28 cellular contexts compared by ENCODE assay signal in genomic region chr14:39184628-39185255, GRCh38. TPM values are rescaled to one million over a fixed set of nuclear protein-coding genes. Genes with fewer than 3 reads are reported as not detected.
DNase-seq lines count a peak whose midpoint lies in the region; ATAC-seq, FAIRE-seq and TF ChIP-seq lines count a peak whose summit lies in the region.
"Had no signal": no experiment of that assay in that cellular context is flagged by ENCODE, and none has a peak within 500 bp of the region (broad histone marks: within the 10 kb centered on the region; RNA-seq: fewer than 3 reads in every experiment).

No MANE protein-coding gene starts in this region.

- TF ChIP-seq RAD21 in HCT116 (IDR thresholded peaks at IDR 0.05; ENCODE audit: low read depth) (no peak), K562 (CRISPR knock-in tag; conservative IDR thresholded peaks at IDR 0.05 in 1 of 2, IDR thresholded peaks at IDR 0.05 in 1 of 2) (no peak)

- H3K9me3 Mint-ChIP-seq in activated CD4-positive, alpha-beta T cell treated with anti-CD3 and anti-CD28 coated beads, Interleukin-2, amount 10 ng/mL, durations not matched to agents 24 days and 14 days = no peaks in the 10 kb centered on the region
- no peaks in the 10 kb centered on the region for H3K9me3 Mint-ChIP-seq in activated CD4-positive, alpha-beta T cell treated with anti-CD3 and anti-CD28 coated beads for 36 hours (ENCODE audit: low read depth)
- no peaks in the 10 kb centered on the region for H3K9me3 Mint-ChIP-seq in neural progenitor cell
- no peaks in the 10 kb centered on the region for H3K9me3 Mint-ChIP-seq in activated CD8-positive, alpha-beta memory T cell treated with anti-CD3 and anti-CD28 coated beads, Interleukin-2, amount 10 ng/mL, durations not matched to agents 7 days and 5 days (ENCODE audit: low read depth)
- H3K9me3 Mint-ChIP-seq: CD4-positive, CD25-positive, alpha-beta regulatory T cell; central memory CD8-positive, alpha-beta T cell had no signal

- H3K4me1 ChIP-seq in HCT116 (ENCODE audit: control insufficient read depth in 1 of 2, insufficient read depth in 2 of 2, low read length in 2 of 2) (peaks cover 0 to 10% of the 10 kb centered on the region in 2 experiments; a peak in 3 of 4 replicates), K562 (replicated peaks in 1 of 2; ENCODE audit: control insufficient read depth in 2 of 2, insufficient read depth in 2 of 2, low read length in 2 of 2) (no peaks in the 10 kb centered on the region; a peak in 2 of 5 replicates), neural progenitor cell (peaks cover 22% of the 10 kb centered on the region)

- CTCF ChIA-PET in activated CD4-positive, alpha-beta T cell treated with anti-CD3 and anti-CD28 coated beads for 36 hours (lab: Charles Lee) = interaction anchor here (0.6 to 1.1 kb wide), 5 partner anchors 9 to 243 kb away, joined by 3 to 5 read pairs (median 3); no protein-coding TSS in a partner anchor
- CTCF ChIA-PET in HCT116 (lab: Charles Lee) (no interaction called here), K562 (lab: Yijun Ruan, JAX; ENCODE audit: low intra/inter-chr PET ratio) (no interaction called here)
- CTCF ChIA-PET in activated CD8-positive, alpha-beta memory T cell treated with anti-CD3 and anti-CD28 coated beads, Interleukin-2, amount 10 ng/mL, durations not matched to agents 7 days and 5 days (lab: Charles Lee) = interaction anchor here (1.0 kb wide), 1 partner anchor 47 kb away, joined by 4 read pairs; no protein-coding TSS in a partner anchor

- H3K4me3 Mint-ChIP-seq in activated CD4-positive, alpha-beta T cell treated with anti-CD3 and anti-CD28 coated beads, Interleukin-2, amount 10 ng/mL, durations not matched to agents 24 days and 14 days = no peak overlapping the region
- no peak overlapping the region for H3K4me3 Mint-ChIP-seq in activated CD4-positive, alpha-beta T cell treated with anti-CD3 and anti-CD28 coated beads for 36 hours
- H3K4me3 Mint-ChIP-seq in neural progenitor cell = no peak overlapping the region
- no peak overlapping the region for H3K4me3 Mint-ChIP-seq in activated CD8-positive, alpha-beta memory T cell treated with anti-CD3 and anti-CD28 coated beads, Interleukin-2, amount 10 ng/mL, durations not matched to agents 7 days and 5 days
- H3K4me3 Mint-ChIP-seq: central memory CD8-positive, alpha-beta T cell had no signal

- H3K79me2 ChIP-seq in HCT116 (ENCODE audit: insufficient read depth, low read length) (peaks cover 25% of the 10 kb centered on the region), K562 (ENCODE audit: control insufficient read depth, insufficient read depth, low read length) (no peaks in the 10 kb centered on the region; the same call in 2 of the 3 replicates), neural progenitor cell (ENCODE audit: low read depth) (peaks cover 35% of the 10 kb centered on the region)

- H3K9me3 ChIP-seq in HCT116 (ENCODE audit: control insufficient read depth in 1 of 2, insufficient read depth in 1 of 2, low read depth in 1 of 2, low read length in 2 of 2) = no peaks in the 10 kb centered on the region
- H3K9me3 ChIP-seq in K562 (replicated peaks; ENCODE audit: control insufficient read depth, insufficient read depth, low read depth, low read length) = no peaks in the 10 kb centered on the region
- H3K9me3 ChIP-seq in neural progenitor cell (ENCODE audit: low read depth) = no peaks in the 10 kb centered on the region
- H3K9me3 ChIP-seq: left lung, tibial nerve had no signal

- in situ Hi-C loops in K562 (cut with MboI) = no loop called here

- H3K27me3 Mint-ChIP-seq in activated CD4-positive, alpha-beta T cell treated with anti-CD3 and anti-CD28 coated beads, Interleukin-2, amount 10 ng/mL, durations not matched to agents 24 days and 14 days = no peaks in the 10 kb centered on the region
- no peaks in the 10 kb centered on the region for H3K27me3 Mint-ChIP-seq in activated CD4-positive, alpha-beta T cell treated with anti-CD3 and anti-CD28 coated beads for 36 hours
- peaks cover 3% of the 10 kb centered on the region for H3K27me3 Mint-ChIP-seq in neural progenitor cell (ENCODE audit: insufficient read depth, low read depth)
- no peaks in the 10 kb centered on the region for H3K27me3 Mint-ChIP-seq in activated CD8-positive, alpha-beta memory T cell treated with anti-CD3 and anti-CD28 coated beads, Interleukin-2, amount 10 ng/mL, durations not matched to agents 7 days and 5 days
- H3K27me3 Mint-ChIP-seq: CD4-positive, CD25-positive, alpha-beta regulatory T cell; central memory CD8-positive, alpha-beta T cell had no signal

- peak overlapping the region; percentile 50 for H3K27ac Mint-ChIP-seq in activated CD4-positive, alpha-beta T cell treated with anti-CD3 and anti-CD28 coated beads, Interleukin-2, amount 10 ng/mL, durations not matched to agents 24 days and 14 days
- H3K27ac Mint-ChIP-seq in activated CD4-positive, alpha-beta T cell treated with anti-CD3 and anti-CD28 coated beads for 36 hours = no peak overlapping the region
- no peak overlapping the region for H3K27ac Mint-ChIP-seq in neural progenitor cell
- H3K27ac Mint-ChIP-seq in activated CD8-positive, alpha-beta memory T cell treated with anti-CD3 and anti-CD28 coated beads, Interleukin-2, amount 10 ng/mL, durations not matched to agents 7 days and 5 days = no peak overlapping the region

- no peaks in the 10 kb centered on the region for H3K9me2 ChIP-seq in HCT116 (ENCODE audit: insufficient read depth)

- POLR2A ChIA-PET in activated CD4-positive, alpha-beta T cell treated with anti-CD3 and anti-CD28 coated beads for 36 hours (lab: Charles Lee) = interaction anchor here (0.6 to 1.9 kb wide), 6 partner anchors 15 to 247 kb away, joined by 3 to 13 read pairs (median 4); partner anchors contain the start of genes FBXO33 and TRAPPC6B
- POLR2A ChIA-PET in HCT116 (lab: Charles Lee) (interaction anchor here (0.9 to 2.2 kb wide), 5 partner anchors 9 to 19 kb away, joined by 3 to 6 read pairs (median 3); partner anchors contain the start of genes PNN and TRAPPC6B), K562 (lab: Yijun Ruan, JAX) (interaction anchor here (0.6 to 1.8 kb wide), 13 partner anchors 9 to 184 kb away, joined by 3 to 9 read pairs (median 4); partner anchors contain the start of genes GEMIN2, PNN and TRAPPC6B)

- TF ChIP-seq CTCF in HCT116 (IDR thresholded peaks at IDR 0.05 in 2 of 3, conservative IDR thresholded peaks at IDR 0.05 in 1 of 3; ENCODE audit: borderline replicate concordance in 1 of 3, insufficient read depth in 1 of 3, low read depth in 2 of 3, low read length in 2 of 3) (no peak), K562 (IDR thresholded peaks at IDR 0.05 in 2 of 3, conservative IDR thresholded peaks at IDR 0.05 in 1 of 3; ENCODE audit: insufficient read depth in 2 of 3, low read depth in 1 of 3, low read length in 3 of 3) (no peak), neural progenitor cell (IDR thresholded peaks at IDR 0.05) (no peak)

- DNase-seq in activated CD4-positive, alpha-beta T cell treated with anti-CD3 and anti-CD28 coated beads, Interleukin-2, amount 10 ng/mL, durations not matched to agents 24 days and 14 days = no peak
- no peak for DNase-seq in activated CD4-positive, alpha-beta T cell treated with anti-CD3 and anti-CD28 coated beads for 36 hours
- DNase-seq in HCT116 (ENCODE audit: low read depth, low spot score) (no peak), K562 (ENCODE audit: extremely low read depth in 1 of 4, low spot score in 3 of 4) (no peak), neural progenitor cell (ENCODE audit: low spot score) (no peak)
- no peak for DNase-seq in activated CD8-positive, alpha-beta memory T cell treated with anti-CD3 and anti-CD28 coated beads, Interleukin-2, amount 10 ng/mL, durations not matched to agents 7 days and 5 days
- DNase-seq: activated CD4-positive, alpha-beta T cell treated with anti-CD3 and anti-CD28 coated beads, Interleukin-2, amount 50 U/mL, for 48 hours; activated CD4-positive, CD25-positive, alpha-beta regulatory T cell; activated effector memory CD4-positive, alpha-beta T cell treated with Interleukin-2 at 50 U/mL for 16 hours; CD4-positive, CD25-positive, alpha-beta regulatory T cell; dermis blood vessel endothelial cell; DMS153; GDM1; GOT3; IMR-90; left lung; mesenchymal stem cell; NCI-H1092; NCI-H187 treated with DMSO at 0.1 percent for 48 hours; NCI-H526; nucleus accumbens; SHP77 treated with DMSO at 0.1 percent for 48 hours; T-helper 9 cell had no signal

- H2AFZ ChIP-seq in HCT116 (ENCODE audit: low read depth, low read length, poor library complexity, severe bottlenecking) (no peak overlapping the region), K562 (ENCODE audit: low read depth, low read length) (no peak overlapping the region), neural progenitor cell (replicated peaks) (no peak overlapping the region)

- TF ChIP-seq EP300 in K562 (IDR thresholded peaks at IDR 0.05; ENCODE audit: low read length) = no peak

- no peak overlapping the region for H3K27ac ChIP-seq in HCT116 (ENCODE audit: low read depth, low read length)
- H3K27ac ChIP-seq in K562 (ENCODE audit: extremely low read depth, low read depth, low read length) = no peak overlapping the region
- H3K27ac ChIP-seq in neural progenitor cell = peak overlapping the region; percentile 0
- H3K27ac ChIP-seq: left lung, tibial nerve had no signal

- H3K9ac ChIP-seq in HCT116 (ENCODE audit: low read length) (no peak overlapping the region), K562 (ENCODE audit: insufficient read depth in 1 of 2, low read depth in 2 of 2, low read length in 2 of 2) (no peak overlapping the region), neural progenitor cell (no peak overlapping the region)

- no peak overlapping the region for H3K4me3 ChIP-seq in HCT116 (replicated peaks in 1 of 2; ENCODE audit: low read depth in 1 of 2, low read length in 2 of 2)
- H3K4me3 ChIP-seq in K562 = no peak overlapping the region
- H3K4me3 ChIP-seq in neural progenitor cell = no peak overlapping the region
- H3K4me3 ChIP-seq: left lung, tibial nerve had no signal

- H3K36me3 Mint-ChIP-seq in activated CD4-positive, alpha-beta T cell treated with anti-CD3 and anti-CD28 coated beads, Interleukin-2, amount 10 ng/mL, durations not matched to agents 24 days and 14 days (ENCODE audit: low read depth) = peaks cover 39% of the 10 kb centered on the region
- peaks cover 27% of the 10 kb centered on the region for H3K36me3 Mint-ChIP-seq in activated CD4-positive, alpha-beta T cell treated with anti-CD3 and anti-CD28 coated beads for 36 hours (ENCODE audit: low read depth)
- H3K36me3 Mint-ChIP-seq in neural progenitor cell = peaks cover 23% of the 10 kb centered on the region
- peaks cover 31% of the 10 kb centered on the region for H3K36me3 Mint-ChIP-seq in activated CD8-positive, alpha-beta memory T cell treated with anti-CD3 and anti-CD28 coated beads, Interleukin-2, amount 10 ng/mL, durations not matched to agents 7 days and 5 days

- intact Hi-C loops in activated CD4-positive, alpha-beta T cell treated with anti-CD3 and anti-CD28 coated beads, Interleukin-2, amount 10 ng/mL, durations not matched to agents 24 days and 14 days (cut with micrococcal nuclease) = no loop called here
- intact Hi-C loops in activated CD4-positive, alpha-beta T cell treated with anti-CD3 and anti-CD28 coated beads for 36 hours (cut with DNase I, micrococcal nuclease) = no loop called here
- intact Hi-C loops in HCT116 (cut with micrococcal nuclease) = no loop called here
- intact Hi-C loops in K562 (cut with micrococcal nuclease) = no loop called here

- H3K4me2 ChIP-seq in HCT116 (ENCODE audit: low read length) = no peak overlapping the region
- H3K4me2 ChIP-seq in K562 (ENCODE audit: insufficient read depth, low read length) = no peak overlapping the region
- H3K4me2 ChIP-seq in neural progenitor cell = no peak overlapping the region

- H3K36me3 ChIP-seq in HCT116 (ENCODE audit: control insufficient read depth in 1 of 2, insufficient read depth in 2 of 2, low read length in 2 of 2) (peaks cover 41 to 44% of the 10 kb centered on the region in 2 experiments), K562 (ENCODE audit: control insufficient read depth, insufficient read depth, low read length) (peaks cover 49% of the 10 kb centered on the region), neural progenitor cell (peaks cover 40% of the 10 kb centered on the region)

- H3K4me1 Mint-ChIP-seq in activated CD4-positive, alpha-beta T cell treated with anti-CD3 and anti-CD28 coated beads, Interleukin-2, amount 10 ng/mL, durations not matched to agents 24 days and 14 days = peaks cover 16% of the 10 kb centered on the region
- peaks cover 14% of the 10 kb centered on the region for H3K4me1 Mint-ChIP-seq in activated CD4-positive, alpha-beta T cell treated with anti-CD3 and anti-CD28 coated beads for 36 hours
- H3K4me1 Mint-ChIP-seq in neural progenitor cell = no peaks in the 10 kb centered on the region
- H3K4me1 Mint-ChIP-seq in activated CD8-positive, alpha-beta memory T cell treated with anti-CD3 and anti-CD28 coated beads, Interleukin-2, amount 10 ng/mL, durations not matched to agents 7 days and 5 days = peaks cover 24% of the 10 kb centered on the region

- RAD21 ChIA-PET in HCT116 (lab: Charles Lee; ENCODE audit: low non-redundant PET in 1 of 2, low total read pairs in 2 of 2, uncharacterized antibody in 2 of 2, unreplicated experiment in 2 of 2) = no interaction called here

- no peaks in the 10 kb centered on the region for H3K9me1 ChIP-seq in K562 (ENCODE audit: control insufficient read depth, insufficient read depth, low read length)

- ATAC-seq in activated CD4-positive, alpha-beta T cell treated with anti-CD3 and anti-CD28 coated beads for 36 hours = no peak
- peak; percentile 27 for ATAC-seq in HCT116
- ATAC-seq in K562 = peak; percentile 24
- no peak for ATAC-seq in GM18868 (IDR thresholded peaks at IDR 0.05; ENCODE audit: unreplicated experiment)
- ATAC-seq in activated CD8-positive, alpha-beta memory T cell treated with anti-CD3 and anti-CD28 coated beads, Interleukin-2, amount 10 ng/mL, durations not matched to agents 7 days and 5 days = no peak
- ATAC-seq in HG02571 (IDR thresholded peaks at IDR 0.05; ENCODE audit: unreplicated experiment) = no peak
- ATAC-seq: left lung had no signal

- H4K20me1 ChIP-seq in HCT116 (ENCODE audit: insufficient read depth) (peaks cover 20% of the 10 kb centered on the region; the same call in 1 of the 2 replicates), K562 (replicated peaks; ENCODE audit: control insufficient read depth, insufficient read depth, low read length) (no peaks in the 10 kb centered on the region), neural progenitor cell (ENCODE audit: low read depth) (peaks cover 41% of the 10 kb centered on the region)

- BruUV-seq in HCT116 (replicated peaks; lab: Mats Ljungman, UMichigan) = no TSS peak
- no TSS peak for BruUV-seq in K562 (replicated peaks; lab: Mats Ljungman, UMichigan)

- no peak for TF ChIP-seq POLR2A in HCT116 (IDR thresholded peaks at IDR 0.05; ENCODE audit: borderline replicate concordance, extremely low read depth, insufficient read depth, insufficient read length)
- TF ChIP-seq POLR2A in K562 (conservative IDR thresholded peaks at IDR 0.05) = peak; percentile 74; the same call in 1 of the 2 replicates

- FAIRE-seq in K562 (lab: Jason Lieb, UNC) = peak; percentile 49
- FAIRE-seq: endometrium had no signal

- H3K27me3 ChIP-seq in HCT116 (ENCODE audit: insufficient read depth, low read length) (no peaks in the 10 kb centered on the region), K562 (ENCODE audit: control insufficient read depth in 2 of 2, insufficient read depth in 2 of 2, low read length in 2 of 2) (no peaks in the 10 kb centered on the region), neural progenitor cell (no peaks in the 10 kb centered on the region)
- H3K27me3 ChIP-seq: left lung, tibial nerve had no signal

- WGBS in K562 (ENCODE audit: insufficient coverage, low coverage, missing lambda C conversion rate) = 94% methylated on average over 4 of the region's 4 CpGs

- H3F3A ChIP-seq in neural progenitor cell (ENCODE audit: low read depth) = peaks cover 90% of the 10 kb centered on the region

RNA-seq across cellular contexts. Expression of gene PNN, which starts 9.7 kb away (rescaled TPM):
- 121 and 128 TPM in 2 replicates for total RNA-seq in activated CD4-positive, alpha-beta T cell treated with anti-CD3 and anti-CD28 coated beads, Interleukin-2, amount 10 ng/mL, durations not matched to agents 24 days and 14 days
- 10 to 100 TPM; 87.8 to 98.3 TPM for total RNA-seq in activated CD4-positive, alpha-beta T cell treated with anti-CD3 and anti-CD28 coated beads for 36 hours
- total RNA-seq in HCT116 (2021; ENCODE audit: unreplicated experiment) (97.9 TPM), K562 (2014; rRNA removed) (59.9 and 69.7 TPM in 2 replicates), K562 (2014; rRNA removed; fragmentation: Illumina TruSeq; extraction: Trizol) (75.9 and 84.5 TPM in 2 replicates), K562 (2015; rRNA removed; fragmentation: Illumina TruSeq; extraction: Trizol) (68.2 and 81.4 TPM in 2 replicates), K562 (2021) (53.4 and 67.7 TPM in 2 replicates), neural progenitor cell (ENCODE audit: low replicate concordance) (82.8 and 110 TPM in 2 replicates)
- 51.6 and 62.4 TPM in 2 replicates for polyA plus RNA-seq in HCT116 (2012)
- total RNA-seq in K562 (2011; cell fraction: chromatin; rRNA removed; ENCODE audit: low replicate concordance) = 53.9 and 152 TPM in 2 replicates
- 34.2 and 42.7 TPM in 2 replicates for total RNA-seq in K562 (2011; cell fraction: nucleolus; rRNA removed)
- 65.9 and 95.0 TPM in 2 replicates for total RNA-seq in K562 (2011; cell fraction: nucleoplasm; rRNA removed)
- polyA plus RNA-seq in K562 (2011; rRNA removed) (42.8 and 46.6 TPM in 2 replicates), K562 (2014; fragmentation: Illumina TruSeq; extraction: Trizol) (105 and 133 TPM in 2 replicates), K562 (2014; fragmentation: Nextera tagmentation; extraction: Ambion mirVana) (10 to 100 TPM; 30.2 to 38.1 TPM), K562 (2014; rRNA removed) (138 and 188 TPM in 2 replicates)
- polyA plus RNA-seq in K562 (2011; cell fraction: cytosol; rRNA removed) = 7.8 and 21.8 TPM in 2 replicates
- 123 and 157 TPM in 2 replicates for polyA plus RNA-seq in K562 (2011; cell fraction: nucleus; rRNA removed)
- 71.6 and 86.2 TPM in 2 replicates for polyA plus RNA-seq in K562 (2012)
- polyA minus RNA-seq in K562 (2011; rRNA and poly(A)+ RNA removed) = 32.5 and 38.4 TPM in 2 replicates
- 9.0 and 10.4 TPM in 2 replicates for polyA minus RNA-seq in K562 (2011; cell fraction: cytosol; rRNA and poly(A)+ RNA removed)
- 42.9 and 69.9 TPM in 2 replicates for polyA minus RNA-seq in K562 (2011; cell fraction: nucleus; rRNA and poly(A)+ RNA removed)
- 100 to 1,000 TPM in 1 of 2 experiments, 10 to 100 TPM in 1; 96.2 to 133 TPM for total RNA-seq in activated CD8-positive, alpha-beta memory T cell treated with anti-CD3 and anti-CD28 coated beads, Interleukin-2, amount 10 ng/mL, durations not matched to agents 7 days and 5 days

RNA-seq across cellular contexts. Expression of gene TRAPPC6B, which starts 14.6 kb away (rescaled TPM):
- 16.9 and 20.8 TPM in 2 replicates for total RNA-seq in activated CD4-positive, alpha-beta T cell treated with anti-CD3 and anti-CD28 coated beads, Interleukin-2, amount 10 ng/mL, durations not matched to agents 24 days and 14 days
- total RNA-seq in activated CD4-positive, alpha-beta T cell treated with anti-CD3 and anti-CD28 coated beads for 36 hours = 10 to 100 TPM; 18.0 to 21.5 TPM
- 26.1 TPM for total RNA-seq in HCT116 (2021; ENCODE audit: unreplicated experiment)
- polyA plus RNA-seq in HCT116 (2012) = 14.2 and 17.7 TPM in 2 replicates
- 21.2 and 33.4 TPM in 2 replicates for total RNA-seq in K562 (2011; cell fraction: chromatin; rRNA removed; ENCODE audit: low replicate concordance)
- total RNA-seq in K562 (2011; cell fraction: nucleolus; rRNA removed) = 7.7 and 9.7 TPM in 2 replicates
- 18.5 and 35.6 TPM in 2 replicates for total RNA-seq in K562 (2011; cell fraction: nucleoplasm; rRNA removed)
- total RNA-seq in K562 (2014; rRNA removed) = 16.8 and 18.2 TPM in 2 replicates
- 17.4 and 21.3 TPM in 2 replicates for total RNA-seq in K562 (2014; rRNA removed; fragmentation: Illumina TruSeq; extraction: Trizol)
- total RNA-seq in K562 (2015; rRNA removed; fragmentation: Illumina TruSeq; extraction: Trizol) = 15.2 and 16.3 TPM in 2 replicates
- 22.1 and 22.5 TPM in 2 replicates for total RNA-seq in K562 (2021)
- polyA plus RNA-seq in K562 (2011; rRNA removed) = 20.4 and 23.8 TPM in 2 replicates
- polyA plus RNA-seq in K562 (2011; cell fraction: cytosol; rRNA removed) = 3.6 and 10.8 TPM in 2 replicates
- polyA plus RNA-seq in K562 (2011; cell fraction: nucleus; rRNA removed) = 19.0 and 19.7 TPM in 2 replicates
- polyA plus RNA-seq in K562 (2012) = 16.4 and 20.5 TPM in 2 replicates
- polyA plus RNA-seq in K562 (2014; fragmentation: Illumina TruSeq; extraction: Trizol) = 18.5 and 24.5 TPM in 2 replicates
- 1 to 10 TPM; 3.8 to 6.4 TPM for polyA plus RNA-seq in K562 (2014; fragmentation: Nextera tagmentation; extraction: Ambion mirVana)
- polyA plus RNA-seq in K562 (2014; rRNA removed) = 20.3 and 23.1 TPM in 2 replicates
- polyA minus RNA-seq in K562 (2011; rRNA and poly(A)+ RNA removed) = 23.6 and 23.8 TPM in 2 replicates
- 9.6 and 11.4 TPM in 2 replicates for polyA minus RNA-seq in K562 (2011; cell fraction: cytosol; rRNA and poly(A)+ RNA removed)
- 7.9 and 16.4 TPM in 2 replicates for polyA minus RNA-seq in K562 (2011; cell fraction: nucleus; rRNA and poly(A)+ RNA removed)
- 22.3 and 32.5 TPM in 2 replicates for total RNA-seq in neural progenitor cell (ENCODE audit: low replicate concordance)
- total RNA-seq in activated CD8-positive, alpha-beta memory T cell treated with anti-CD3 and anti-CD28 coated beads, Interleukin-2, amount 10 ng/mL, durations not matched to agents 7 days and 5 days = 10 to 100 TPM; 25.0 to 25.6 TPM

RNA-seq across cellular contexts. Expression of gene MIA2, which starts 49.0 kb away (rescaled TPM):
- total RNA-seq in activated CD4-positive, alpha-beta T cell treated with anti-CD3 and anti-CD28 coated beads, Interleukin-2, amount 10 ng/mL, durations not matched to agents 24 days and 14 days = 18.7 and 21.8 TPM in 2 replicates
- total RNA-seq in activated CD4-positive, alpha-beta T cell treated with anti-CD3 and anti-CD28 coated beads for 36 hours = 10 to 100 TPM; 18.2 to 22.2 TPM
- total RNA-seq in HCT116 (2021; ENCODE audit: unreplicated experiment) (31.1 TPM), K562 (2014; rRNA removed) (6.9 and 7.2 TPM in 2 replicates), K562 (2014; rRNA removed; fragmentation: Illumina TruSeq; extraction: Trizol) (17.0 and 18.9 TPM in 2 replicates), K562 (2015; rRNA removed; fragmentation: Illumina TruSeq; extraction: Trizol) (11.8 and 13.6 TPM in 2 replicates), K562 (2021) (10.4 and 12.8 TPM in 2 replicates), neural progenitor cell (ENCODE audit: low replicate concordance) (11.2 and 13.0 TPM in 2 replicates)
- 12.0 and 14.2 TPM in 2 replicates for polyA plus RNA-seq in HCT116 (2012)
- total RNA-seq in K562 (2011; cell fraction: chromatin; rRNA removed; ENCODE audit: low replicate concordance) = 7.1 and 20.8 TPM in 2 replicates
- 5.3 and 8.0 TPM in 2 replicates for total RNA-seq in K562 (2011; cell fraction: nucleolus; rRNA removed)
- 12.2 and 17.0 TPM in 2 replicates for total RNA-seq in K562 (2011; cell fraction: nucleoplasm; rRNA removed)
- polyA plus RNA-seq in K562 (2011; rRNA removed) (12.3 and 13.0 TPM in 2 replicates), K562 (2014; fragmentation: Illumina TruSeq; extraction: Trizol) (18.3 and 21.8 TPM in 2 replicates), K562 (2014; fragmentation: Nextera tagmentation; extraction: Ambion mirVana) (10 to 100 TPM in 1 of 2 experiments, 1 to 10 TPM in 1; 6.0 to 11.5 TPM), K562 (2014; rRNA removed) (11.8 and 12.2 TPM in 2 replicates)
- 6.4 and 8.1 TPM in 2 replicates for polyA plus RNA-seq in K562 (2011; cell fraction: cytosol; rRNA removed)
- 10.6 and 11.1 TPM in 2 replicates for polyA plus RNA-seq in K562 (2011; cell fraction: nucleus; rRNA removed)
- polyA plus RNA-seq in K562 (2012) = 7.3 and 17.5 TPM in 2 replicates
- polyA minus RNA-seq in K562 (2011; rRNA and poly(A)+ RNA removed) = 8.6 and 10.0 TPM in 2 replicates
- polyA minus RNA-seq in K562 (2011; cell fraction: cytosol; rRNA and poly(A)+ RNA removed) = 4.2 and 5.0 TPM in 2 replicates
- polyA minus RNA-seq in K562 (2011; cell fraction: nucleus; rRNA and poly(A)+ RNA removed) = 5.0 and 7.9 TPM in 2 replicates
- total RNA-seq in activated CD8-positive, alpha-beta memory T cell treated with anti-CD3 and anti-CD28 coated beads, Interleukin-2, amount 10 ng/mL, durations not matched to agents 7 days and 5 days = 10 to 100 TPM; 25.6 to 26.9 TPM

Comparison
In these comparisons a context has a peak if more than half of its experiments do, and no peak if none do; other contexts are left out.
1. ATAC-seq: peak in HCT116 (single experiment) and K562 (single experiment); none in activated CD4-positive, alpha-beta T cell treated with anti-CD3 and anti-CD28 coated beads for 36 hours (single experiment), GM18868 (single experiment), activated CD8-positive, alpha-beta memory T cell treated with anti-CD3 and anti-CD28 coated beads, Interleukin-2, amount 10 ng/mL, durations not matched to agents 7 days and 5 days (single experiment) and HG02571 (single experiment).
2. CTCF ChIA-PET loops: an anchor here in activated CD4-positive, alpha-beta T cell treated with anti-CD3 and anti-CD28 coated beads for 36 hours (0.6 to 1.1 kb wide) and activated CD8-positive, alpha-beta memory T cell treated with anti-CD3 and anti-CD28 coated beads, Interleukin-2, amount 10 ng/mL, durations not matched to agents 7 days and 5 days (1.0 kb wide); none called in HCT116 and K562.